Comparison of ENCODE assay signal across 1 cellular context in the genomic region with DNA sequence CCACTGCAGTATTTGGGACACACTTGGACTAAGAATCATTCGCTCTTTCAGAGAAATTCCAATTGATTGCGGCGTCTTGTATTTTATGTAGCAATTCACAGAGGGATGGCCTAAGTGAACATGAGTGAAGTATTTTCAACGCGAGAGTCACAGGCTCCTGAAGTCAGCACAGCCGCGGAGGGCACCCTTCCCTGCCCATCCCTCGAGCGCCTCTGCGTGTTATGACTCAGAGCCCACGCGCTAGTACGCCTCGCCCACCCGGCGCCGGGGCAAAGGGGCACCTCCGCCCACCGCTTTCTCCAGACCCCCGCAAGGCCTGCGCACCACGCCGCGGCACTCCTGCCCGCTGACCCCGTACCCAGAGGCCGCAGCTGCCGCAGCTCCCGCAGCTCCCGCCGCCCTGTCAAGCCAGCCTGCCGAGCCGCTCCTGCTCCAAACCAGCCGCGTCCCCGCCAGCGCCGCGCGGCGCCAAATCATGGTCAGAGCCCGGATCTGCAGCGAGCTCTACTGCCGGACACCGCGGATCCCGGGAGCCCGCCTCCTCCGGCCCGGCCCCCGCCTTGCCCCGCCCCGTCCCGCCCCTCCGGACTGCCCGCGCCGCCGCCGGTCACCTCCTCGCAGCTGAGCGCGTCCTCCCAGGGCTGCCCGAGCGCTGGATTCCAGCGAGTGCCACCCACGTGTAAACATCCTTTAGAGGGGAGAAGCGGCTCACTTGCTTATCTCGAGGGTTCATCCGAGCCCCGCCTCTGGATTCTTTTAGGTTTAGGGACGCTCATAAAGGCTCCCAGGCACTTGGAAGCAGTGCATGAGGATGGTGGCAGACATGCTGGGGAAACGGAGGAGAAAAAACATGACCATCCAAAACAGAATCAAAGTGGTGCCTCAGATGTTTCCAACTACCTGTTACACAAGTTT.
TF ChIP-seq lines count a peak whose summit lies in the region.

A gene with protein sequence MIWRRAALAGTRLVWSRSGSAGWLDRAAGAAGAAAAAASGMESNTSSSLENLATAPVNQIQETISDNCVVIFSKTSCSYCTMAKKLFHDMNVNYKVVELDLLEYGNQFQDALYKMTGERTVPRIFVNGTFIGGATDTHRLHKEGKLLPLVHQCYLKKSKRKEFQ (minus strand): TSS at position 509 of the 915 bp plus-strand sequence. CDS start 32 bp downstream, at position 477.

TF ChIP-seq in HepG2, 621 proteins besides CTCF, POLR2A, EP300 and RAD21 (continued from another document and continues in another):
- TF ChIP-seq, protein P1, sequence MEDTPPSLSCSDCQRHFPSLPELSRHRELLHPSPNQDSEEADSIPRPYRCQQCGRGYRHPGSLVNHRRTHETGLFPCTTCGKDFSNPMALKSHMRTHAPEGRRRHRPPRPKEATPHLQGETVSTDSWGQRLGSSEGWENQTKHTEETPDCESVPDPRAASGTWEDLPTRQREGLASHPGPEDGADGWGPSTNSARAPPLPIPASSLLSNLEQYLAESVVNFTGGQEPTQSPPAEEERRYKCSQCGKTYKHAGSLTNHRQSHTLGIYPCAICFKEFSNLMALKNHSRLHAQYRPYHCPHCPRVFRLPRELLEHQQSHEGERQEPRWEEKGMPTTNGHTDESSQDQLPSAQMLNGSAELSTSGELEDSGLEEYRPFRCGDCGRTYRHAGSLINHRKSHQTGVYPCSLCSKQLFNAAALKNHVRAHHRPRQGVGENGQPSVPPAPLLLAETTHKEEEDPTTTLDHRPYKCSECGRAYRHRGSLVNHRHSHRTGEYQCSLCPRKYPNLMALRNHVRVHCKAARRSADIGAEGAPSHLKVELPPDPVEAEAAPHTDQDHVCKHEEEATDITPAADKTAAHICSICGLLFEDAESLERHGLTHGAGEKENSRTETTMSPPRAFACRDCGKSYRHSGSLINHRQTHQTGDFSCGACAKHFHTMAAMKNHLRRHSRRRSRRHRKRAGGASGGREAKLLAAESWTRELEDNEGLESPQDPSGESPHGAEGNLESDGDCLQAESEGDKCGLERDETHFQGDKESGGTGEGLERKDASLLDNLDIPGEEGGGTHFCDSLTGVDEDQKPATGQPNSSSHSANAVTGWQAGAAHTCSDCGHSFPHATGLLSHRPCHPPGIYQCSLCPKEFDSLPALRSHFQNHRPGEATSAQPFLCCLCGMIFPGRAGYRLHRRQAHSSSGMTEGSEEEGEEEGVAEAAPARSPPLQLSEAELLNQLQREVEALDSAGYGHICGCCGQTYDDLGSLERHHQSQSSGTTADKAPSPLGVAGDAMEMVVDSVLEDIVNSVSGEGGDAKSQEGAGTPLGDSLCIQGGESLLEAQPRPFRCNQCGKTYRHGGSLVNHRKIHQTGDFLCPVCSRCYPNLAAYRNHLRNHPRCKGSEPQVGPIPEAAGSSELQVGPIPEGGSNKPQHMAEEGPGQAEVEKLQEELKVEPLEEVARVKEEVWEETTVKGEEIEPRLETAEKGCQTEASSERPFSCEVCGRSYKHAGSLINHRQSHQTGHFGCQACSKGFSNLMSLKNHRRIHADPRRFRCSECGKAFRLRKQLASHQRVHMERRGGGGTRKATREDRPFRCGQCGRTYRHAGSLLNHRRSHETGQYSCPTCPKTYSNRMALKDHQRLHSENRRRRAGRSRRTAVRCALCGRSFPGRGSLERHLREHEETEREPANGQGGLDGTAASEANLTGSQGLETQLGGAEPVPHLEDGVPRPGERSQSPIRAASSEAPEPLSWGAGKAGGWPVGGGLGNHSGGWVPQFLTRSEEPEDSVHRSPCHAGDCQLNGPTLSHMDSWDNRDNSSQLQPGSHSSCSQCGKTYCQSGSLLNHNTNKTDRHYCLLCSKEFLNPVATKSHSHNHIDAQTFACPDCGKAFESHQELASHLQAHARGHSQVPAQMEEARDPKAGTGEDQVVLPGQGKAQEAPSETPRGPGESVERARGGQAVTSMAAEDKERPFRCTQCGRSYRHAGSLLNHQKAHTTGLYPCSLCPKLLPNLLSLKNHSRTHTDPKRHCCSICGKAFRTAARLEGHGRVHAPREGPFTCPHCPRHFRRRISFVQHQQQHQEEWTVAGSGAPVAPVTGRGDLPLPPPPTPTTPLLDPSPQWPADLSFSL (CRISPR knock-in tag; IDR thresholded peaks at IDR 0.05), result no peak; the same call in 1 of the 2 replicates
- TF ChIP-seq, protein P2, sequence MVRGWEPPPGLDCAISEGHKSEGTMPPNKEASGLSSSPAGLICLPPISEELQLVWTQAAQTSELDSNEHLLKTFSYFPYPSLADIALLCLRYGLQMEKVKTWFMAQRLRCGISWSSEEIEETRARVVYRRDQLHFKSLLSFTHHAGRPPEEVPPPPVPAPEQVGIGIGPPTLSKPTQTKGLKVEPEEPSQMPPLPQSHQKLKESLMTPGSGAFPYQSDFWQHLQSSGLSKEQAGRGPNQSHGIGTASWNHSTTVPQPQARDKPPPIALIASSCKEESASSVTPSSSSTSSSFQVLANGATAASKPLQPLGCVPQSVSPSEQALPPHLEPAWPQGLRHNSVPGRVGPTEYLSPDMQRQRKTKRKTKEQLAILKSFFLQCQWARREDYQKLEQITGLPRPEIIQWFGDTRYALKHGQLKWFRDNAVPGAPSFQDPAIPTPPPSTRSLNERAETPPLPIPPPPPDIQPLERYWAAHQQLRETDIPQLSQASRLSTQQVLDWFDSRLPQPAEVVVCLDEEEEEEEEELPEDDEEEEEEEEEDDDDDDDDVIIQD (CRISPR knock-in tag; IDR thresholded peaks at IDR 0.05; ENCODE audit: low read depth), result no peak
- TF ChIP-seq RNF2 (conservative IDR thresholded peaks at IDR 0.05; ENCODE audit: low read depth) (no peak; the same call in 1 of the 2 replicates), NR2F1 (CRISPR knock-in tag; IDR thresholded peaks at IDR 0.05) (peak in 1 of 2 experiments; percentile 33; a peak in 1 of 4 replicates), STAT5B (CRISPR knock-in tag; IDR thresholded peaks at IDR 0.05) (no peak), FIP1L1 (IDR thresholded peaks at IDR 0.05; ENCODE audit: borderline replicate concordance, insufficient read depth, low read depth, low read length) (no peak), ZNF3 (CRISPR knock-in tag; IDR thresholded peaks at IDR 0.05) (no peak), ZSCAN29 (CRISPR knock-in tag; conservative IDR thresholded peaks at IDR 0.05) (no peak), ZNF546 (CRISPR knock-in tag; conservative IDR thresholded peaks at IDR 0.05) (no peak), IRF2 (CRISPR knock-in tag; IDR thresholded peaks at IDR 0.05) (peak; percentile 58), SIN3B (IDR thresholded peaks at IDR 0.05; ENCODE audit: low read length) (no peak), SMAD3 (CRISPR knock-in tag; IDR thresholded peaks at IDR 0.05) (no peak), SRSF9 (IDR thresholded peaks at IDR 0.05; ENCODE audit: borderline replicate concordance, insufficient read depth, low read depth, low read length, poor library complexity, severe bottlenecking) (no peak), ZNF484 (CRISPR knock-in tag; IDR thresholded peaks at IDR 0.05; ENCODE audit: borderline replicate concordance, low read depth) (no peak), PCBP1 (IDR thresholded peaks at IDR 0.05; ENCODE audit: borderline replicate concordance, low read depth, low read length) (no peak), CBFB (CRISPR knock-in tag; IDR thresholded peaks at IDR 0.05) (peak; percentile 47; the same call in 1 of the 2 replicates), ZSCAN25 (CRISPR knock-in tag; IDR thresholded peaks at IDR 0.05) (no peak), ZNF230 (CRISPR knock-in tag; IDR thresholded peaks at IDR 0.05) (no peak), TARDBP (CRISPR knock-in tag; IDR thresholded peaks at IDR 0.05) (no peak), FOSL1 (CRISPR knock-in tag; IDR thresholded peaks at IDR 0.05; ENCODE audit: borderline replicate concordance) (no peak), NPAS2 (CRISPR knock-in tag; IDR thresholded peaks at IDR 0.05; ENCODE audit: borderline replicate concordance) (no peak), ZNF329 (CRISPR knock-in tag; IDR thresholded peaks at IDR 0.05; ENCODE audit: low read depth) (no peak), ZNF350 (CRISPR knock-in tag; IDR thresholded peaks at IDR 0.05; ENCODE audit: borderline replicate concordance, low read depth) (peak; percentile 61; the same call in 1 of the 2 replicates), ZNF549 (CRISPR knock-in tag; IDR thresholded peaks at IDR 0.05) (no peak), ZNF430 (CRISPR knock-in tag; IDR thresholded peaks at IDR 0.05) (no peak), ZNF432 (CRISPR knock-in tag; IDR thresholded peaks at IDR 0.05; ENCODE audit: borderline replicate concordance) (no peak), ZNF136 (CRISPR knock-in tag; IDR thresholded peaks at IDR 0.05; ENCODE audit: low read depth) (no peak), NR2C2 (CRISPR knock-in tag; IDR thresholded peaks at IDR 0.05; ENCODE audit: borderline replicate concordance) (peak; percentile 33; the same call in 1 of the 2 replicates), MXD4 (CRISPR knock-in tag; IDR thresholded peaks at IDR 0.05) (peak; percentile 86), ZNF674 (CRISPR knock-in tag; IDR thresholded peaks at IDR 0.05; ENCODE audit: low read depth) (no peak), TCF12 (IDR thresholded peaks at IDR 0.05) (no peak), TCF12 (CRISPR knock-in tag; IDR thresholded peaks at IDR 0.05) (0 out of 2 replicates have a peak, but pooled peaks have one; percentile 65), ZNF577 (CRISPR knock-in tag; IDR thresholded peaks at IDR 0.05; ENCODE audit: borderline replicate concordance, low read depth) (no peak), ISX (CRISPR knock-in tag; conservative IDR thresholded peaks at IDR 0.05) (no peak), SNRNP70 (IDR thresholded peaks at IDR 0.05; ENCODE audit: low read depth, low read length) (no peak), ZNF563 (CRISPR knock-in tag; IDR thresholded peaks at IDR 0.05) (peak; percentile 54; the same call in 1 of the 2 replicates), SSRP1 (CRISPR knock-in tag; IDR thresholded peaks at IDR 0.05) (no peak), KDM5B (CRISPR knock-in tag; IDR thresholded peaks at IDR 0.05; ENCODE audit: borderline replicate concordance) (peak; percentile 77; the same call in 1 of the 2 replicates), ZNF652 (CRISPR knock-in tag; IDR thresholded peaks at IDR 0.05; ENCODE audit: borderline replicate concordance, low read depth) (no peak), SIX4 (CRISPR knock-in tag; IDR thresholded peaks at IDR 0.05) (no peak; the same call in 1 of the 2 replicates), ZNF614 (CRISPR knock-in tag; IDR thresholded peaks at IDR 0.05; ENCODE audit: borderline replicate concordance) (peak; percentile 53; the same call in 1 of the 2 replicates), GPN1 (CRISPR knock-in tag; IDR thresholded peaks at IDR 0.05; ENCODE audit: borderline replicate concordance) (no peak), ZKSCAN5 (CRISPR knock-in tag; IDR thresholded peaks at IDR 0.05) (no peak)
- TF ChIP-seq, protein P3, sequence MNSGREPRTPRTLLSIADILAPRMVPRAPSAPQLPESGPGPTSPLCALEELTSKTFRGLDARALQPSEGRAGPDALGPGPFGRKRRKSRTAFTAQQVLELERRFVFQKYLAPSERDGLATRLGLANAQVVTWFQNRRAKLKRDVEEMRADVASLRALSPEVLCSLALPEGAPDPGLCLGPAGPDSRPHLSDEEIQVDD (CRISPR knock-in tag; IDR thresholded peaks at IDR 0.05; ENCODE audit: borderline replicate concordance), result no peak
- TF ChIP-seq, protein P4, sequence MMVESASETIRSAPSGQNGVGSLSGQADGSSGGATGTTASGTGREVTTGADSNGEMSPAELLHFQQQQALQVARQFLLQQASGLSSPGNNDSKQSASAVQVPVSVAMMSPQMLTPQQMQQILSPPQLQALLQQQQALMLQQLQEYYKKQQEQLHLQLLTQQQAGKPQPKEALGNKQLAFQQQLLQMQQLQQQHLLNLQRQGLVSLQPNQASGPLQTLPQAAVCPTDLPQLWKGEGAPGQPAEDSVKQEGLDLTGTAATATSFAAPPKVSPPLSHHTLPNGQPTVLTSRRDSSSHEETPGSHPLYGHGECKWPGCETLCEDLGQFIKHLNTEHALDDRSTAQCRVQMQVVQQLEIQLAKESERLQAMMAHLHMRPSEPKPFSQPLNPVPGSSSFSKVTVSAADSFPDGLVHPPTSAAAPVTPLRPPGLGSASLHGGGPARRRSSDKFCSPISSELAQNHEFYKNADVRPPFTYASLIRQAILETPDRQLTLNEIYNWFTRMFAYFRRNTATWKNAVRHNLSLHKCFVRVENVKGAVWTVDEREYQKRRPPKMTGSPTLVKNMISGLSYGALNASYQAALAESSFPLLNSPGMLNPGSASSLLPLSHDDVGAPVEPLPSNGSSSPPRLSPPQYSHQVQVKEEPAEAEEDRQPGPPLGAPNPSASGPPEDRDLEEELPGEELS (CRISPR knock-in tag; IDR thresholded peaks at IDR 0.05), result peak; percentile 14; the same call in 1 of the 2 replicates
- TF ChIP-seq, protein P5, sequence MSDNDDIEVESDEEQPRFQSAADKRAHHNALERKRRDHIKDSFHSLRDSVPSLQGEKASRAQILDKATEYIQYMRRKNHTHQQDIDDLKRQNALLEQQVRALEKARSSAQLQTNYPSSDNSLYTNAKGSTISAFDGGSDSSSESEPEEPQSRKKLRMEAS (IDR thresholded peaks at IDR 0.05), result peak; percentile 72
- TF ChIP-seq, protein P6, sequence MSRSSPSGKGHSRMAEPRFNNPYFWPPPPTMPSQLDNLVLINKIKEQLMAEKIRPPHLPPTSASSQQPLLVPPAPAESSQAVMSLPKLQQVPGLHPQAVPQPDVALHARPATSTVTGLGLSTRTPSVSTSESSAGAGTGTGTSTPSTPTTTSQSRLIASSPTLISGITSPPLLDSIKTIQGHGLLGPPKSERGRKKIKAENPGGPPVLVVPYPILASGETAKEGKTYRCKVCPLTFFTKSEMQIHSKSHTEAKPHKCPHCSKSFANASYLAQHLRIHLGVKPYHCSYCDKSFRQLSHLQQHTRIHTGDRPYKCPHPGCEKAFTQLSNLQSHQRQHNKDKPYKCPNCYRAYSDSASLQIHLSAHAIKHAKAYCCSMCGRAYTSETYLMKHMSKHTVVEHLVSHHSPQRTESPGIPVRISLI (CRISPR knock-in tag; IDR thresholded peaks at IDR 0.05; ENCODE audit: borderline replicate concordance), result no peak
- TF ChIP-seq, protein P7, sequence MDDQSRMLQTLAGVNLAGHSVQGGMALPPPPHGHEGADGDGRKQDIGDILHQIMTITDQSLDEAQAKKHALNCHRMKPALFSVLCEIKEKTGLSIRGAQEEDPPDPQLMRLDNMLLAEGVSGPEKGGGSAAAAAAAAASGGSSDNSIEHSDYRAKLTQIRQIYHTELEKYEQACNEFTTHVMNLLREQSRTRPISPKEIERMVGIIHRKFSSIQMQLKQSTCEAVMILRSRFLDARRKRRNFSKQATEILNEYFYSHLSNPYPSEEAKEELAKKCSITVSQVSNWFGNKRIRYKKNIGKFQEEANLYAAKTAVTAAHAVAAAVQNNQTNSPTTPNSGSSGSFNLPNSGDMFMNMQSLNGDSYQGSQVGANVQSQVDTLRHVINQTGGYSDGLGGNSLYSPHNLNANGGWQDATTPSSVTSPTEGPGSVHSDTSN (CRISPR knock-in tag; IDR thresholded peaks at IDR 0.05; ENCODE audit: borderline replicate concordance), result no peak
- TF ChIP-seq, protein P8, sequence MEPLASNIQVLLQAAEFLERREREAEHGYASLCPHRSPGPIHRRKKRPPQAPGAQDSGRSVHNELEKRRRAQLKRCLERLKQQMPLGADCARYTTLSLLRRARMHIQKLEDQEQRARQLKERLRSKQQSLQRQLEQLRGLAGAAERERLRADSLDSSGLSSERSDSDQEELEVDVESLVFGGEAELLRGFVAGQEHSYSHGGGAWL (CRISPR knock-in tag; IDR thresholded peaks at IDR 0.05), result peak; percentile 79
- TF ChIP-seq, protein P9, sequence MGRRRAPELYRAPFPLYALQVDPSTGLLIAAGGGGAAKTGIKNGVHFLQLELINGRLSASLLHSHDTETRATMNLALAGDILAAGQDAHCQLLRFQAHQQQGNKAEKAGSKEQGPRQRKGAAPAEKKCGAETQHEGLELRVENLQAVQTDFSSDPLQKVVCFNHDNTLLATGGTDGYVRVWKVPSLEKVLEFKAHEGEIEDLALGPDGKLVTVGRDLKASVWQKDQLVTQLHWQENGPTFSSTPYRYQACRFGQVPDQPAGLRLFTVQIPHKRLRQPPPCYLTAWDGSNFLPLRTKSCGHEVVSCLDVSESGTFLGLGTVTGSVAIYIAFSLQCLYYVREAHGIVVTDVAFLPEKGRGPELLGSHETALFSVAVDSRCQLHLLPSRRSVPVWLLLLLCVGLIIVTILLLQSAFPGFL (CRISPR knock-in tag; IDR thresholded peaks at IDR 0.05), result peak; percentile 31; the same call in 1 of the 2 replicates
